Comparison of ENCODE assay signal across 16 cellular contexts in genomic region chr11:113419426-113420003, GRCh38. TPM values are rescaled to one million over a fixed set of nuclear protein-coding genes. Genes with fewer than 3 reads are reported as not detected.
"Had no signal": no experiment of that assay in that cellular context is flagged by ENCODE, and none has a peak within 500 bp of the region (broad histone marks: within the 10 kb centered on the region; RNA-seq: fewer than 3 reads in every experiment).

No MANE protein-coding gene starts in this region.

- H3K27me3 ChIP-seq: ascending aorta, cardiac muscle cell, esophagus muscularis mucosa, right lobe of liver had no signal

- H3K4me3 Mint-ChIP-seq: activated CD4-positive, alpha-beta memory T cell treated with anti-CD3 and anti-CD28 coated beads, Interleukin-2, amount 10 ng/mL, durations not matched to agents 7 days and 5 days; activated CD4-positive, alpha-beta T cell treated with anti-CD3 and anti-CD28 coated beads for 36 hours; activated naive CD8-positive, alpha-beta T cell treated with anti-CD3 and anti-CD28 coated beads, Interleukin-2, amount 50 U/mL, for 24 hours; naive thymus-derived CD8-positive, alpha-beta T cell; type B pancreatic cell had no signal

- H3K27me3 Mint-ChIP-seq: activated naive CD8-positive, alpha-beta T cell treated with anti-CD3 and anti-CD28 coated beads, Interleukin-2, amount 50 U/mL, for 24 hours had no signal

- ATAC-seq: activated CD4-positive, alpha-beta T cell treated with anti-CD3 and anti-CD28 coated beads for 36 hours; activated naive CD8-positive, alpha-beta T cell treated with anti-CD3 and anti-CD28 coated beads, Interleukin-2, amount 50 U/mL, for 24 hours; left colon; naive thymus-derived CD8-positive, alpha-beta T cell; right lobe of liver had no signal

- H3K27ac ChIP-seq: ascending aorta, cardiac muscle cell, esophagus muscularis mucosa, right lobe of liver, VCaP had no signal

- DNase-seq: activated CD4-positive, alpha-beta memory T cell treated with anti-CD3 and anti-CD28 coated beads, Interleukin-2, amount 10 ng/mL, durations not matched to agents 7 days and 5 days; activated CD4-positive, alpha-beta T cell treated with anti-CD3 and anti-CD28 coated beads for 36 hours; activated naive CD8-positive, alpha-beta T cell treated with anti-CD3 and anti-CD28 coated beads, Interleukin-2, amount 50 U/mL, for 24 hours; left colon; naive thymus-derived CD8-positive, alpha-beta T cell; right lobe of liver; stimulated activated CD4-positive, alpha-beta T cell treated with anti-CD3 and anti-CD28 coated beads, Interleukin-2, amount 100 ng/mL, for 24 hours; stimulated activated naive CD4-positive, alpha-beta T cell had no signal

- H3K9me3 Mint-ChIP-seq: activated CD4-positive, alpha-beta memory T cell treated with anti-CD3 and anti-CD28 coated beads, Interleukin-2, amount 10 ng/mL, durations not matched to agents 7 days and 5 days; activated naive CD8-positive, alpha-beta T cell treated with anti-CD3 and anti-CD28 coated beads, Interleukin-2, amount 50 U/mL, for 24 hours; naive thymus-derived CD8-positive, alpha-beta T cell; type B pancreatic cell had no signal

- H3K4me1 Mint-ChIP-seq: activated CD4-positive, alpha-beta T cell treated with anti-CD3 and anti-CD28 coated beads for 36 hours; activated naive CD8-positive, alpha-beta T cell treated with anti-CD3 and anti-CD28 coated beads, Interleukin-2, amount 50 U/mL, for 24 hours; naive thymus-derived CD8-positive, alpha-beta T cell had no signal

- H3K9me3 ChIP-seq: ascending aorta, esophagus muscularis mucosa, right lobe of liver had no signal

- H3K36me3 Mint-ChIP-seq: naive thymus-derived CD8-positive, alpha-beta T cell; type B pancreatic cell had no signal

- H3K27ac Mint-ChIP-seq: activated CD4-positive, alpha-beta memory T cell treated with anti-CD3 and anti-CD28 coated beads, Interleukin-2, amount 10 ng/mL, durations not matched to agents 7 days and 5 days; activated CD4-positive, alpha-beta T cell treated with anti-CD3 and anti-CD28 coated beads for 36 hours; activated naive CD8-positive, alpha-beta T cell treated with anti-CD3 and anti-CD28 coated beads, Interleukin-2, amount 50 U/mL, for 24 hours; naive thymus-derived CD8-positive, alpha-beta T cell; progenitor cell of endocrine pancreas; type B pancreatic cell had no signal

- H3K36me3 ChIP-seq: ascending aorta, cardiac muscle cell, esophagus muscularis mucosa, right lobe of liver had no signal

- H3K4me3 ChIP-seq: ascending aorta, cardiac muscle cell, esophagus muscularis mucosa, right lobe of liver had no signal

- H3K4me1 ChIP-seq: ascending aorta, esophagus muscularis mucosa, right lobe of liver had no signal

RNA-seq across cellular contexts. Expression of gene ANKK1, which starts 31.9 kb away (rescaled TPM):
- total RNA-seq: activated CD4-positive, alpha-beta memory T cell treated with anti-CD3 and anti-CD28 coated beads, Interleukin-2, amount 10 ng/mL, durations not matched to agents 7 days and 5 days; ascending aorta; lung microvascular endothelial cell had no signal
- polyA plus RNA-seq: cardiac muscle cell; naive thymus-derived CD8-positive, alpha-beta T cell had no signal

RNA-seq across cellular contexts. Expression of gene DRD2, which starts 55.7 kb away (rescaled TPM):
- total RNA-seq: activated CD4-positive, alpha-beta T cell treated with anti-CD3 and anti-CD28 coated beads for 36 hours; ascending aorta; fibroblast of villous mesenchyme; lung microvascular endothelial cell; naive thymus-derived CD8-positive, alpha-beta T cell had no signal
- polyA plus RNA-seq: naive thymus-derived CD8-positive, alpha-beta T cell had no signal
